ENCODE assay signal across 28 cellular contexts in the genomic region with DNA sequence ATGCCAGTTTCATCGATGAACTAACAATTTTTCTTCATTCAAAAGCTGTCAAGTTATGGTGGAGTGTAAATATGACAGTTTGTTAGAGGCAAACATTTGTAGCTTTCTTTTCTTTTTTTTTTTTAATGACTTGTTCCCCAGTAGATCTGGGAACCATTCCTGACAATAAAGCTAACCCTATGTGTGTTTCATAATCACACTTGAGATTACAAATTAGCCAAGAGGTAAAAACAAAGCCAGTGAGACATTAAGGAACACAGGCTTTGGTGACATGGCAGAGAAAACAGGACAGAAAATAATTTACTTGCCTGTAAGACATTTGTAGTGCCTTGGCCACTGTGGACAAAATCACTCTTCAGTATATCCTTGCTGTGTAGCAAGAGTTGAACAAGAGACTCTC.
"Had no signal": no experiment of that assay in that cellular context is flagged by ENCODE, and none has a peak within 500 bp of the region (broad histone marks: within the 10 kb centered on the region; RNA-seq: fewer than 3 reads in every experiment).

No MANE protein-coding gene starts in this region.

- H2AFZ ChIP-seq: neural progenitor cell, parathyroid adenoma had no signal

- H3K36me3 ChIP-seq: left ventricle myocardium inferior, neural progenitor cell, neutrophil, right atrium auricular region, right lobe of liver, tibial nerve, uterus had no signal

- H3K27me3 Mint-ChIP-seq: naive B cell; stimulated activated memory B cell treated with anti-CD40 and anti-IgM and Interleukin-4, amounts not matched to agents 10 μg/mL and 1 μg/mL and 100 μg/mL, for 72 hours; stimulated activated naive CD8-positive, alpha-beta T cell treated with anti-CD3 and anti-CD28 coated beads, Interleukin-15, amount 100 ng/mL, for 72 hours; type B pancreatic cell had no signal

- H3K4me3 Mint-ChIP-seq: mesothelial cell of epicardium; naive B cell; natural killer cell; nephron progenitor cell; neural progenitor cell; stimulated activated memory B cell treated with anti-CD40 and anti-IgM and Interleukin-4, amounts not matched to agents 10 μg/mL and 1 μg/mL and 100 μg/mL, for 72 hours; stimulated activated naive CD8-positive, alpha-beta T cell treated with anti-CD3 and anti-CD28 coated beads, Interleukin-15, amount 100 ng/mL, for 72 hours; type B pancreatic cell had no signal

- H3K27ac Mint-ChIP-seq: mesothelial cell of epicardium; naive B cell; nephron progenitor cell; neural progenitor cell; stimulated activated memory B cell treated with anti-CD40 and anti-IgM and Interleukin-4, amounts not matched to agents 10 μg/mL and 1 μg/mL and 100 μg/mL, for 72 hours; stimulated activated naive CD8-positive, alpha-beta T cell treated with anti-CD3 and anti-CD28 coated beads, Interleukin-15, amount 100 ng/mL, for 72 hours; type B pancreatic cell had no signal

- H3K9me3 ChIP-seq: left ventricle myocardium inferior, neutrophil, psoas muscle, right atrium auricular region, right lobe of liver, tibial nerve, uterus had no signal

- H3K9me3 Mint-ChIP-seq: mesothelial cell of epicardium; naive B cell; nephron progenitor cell; neural progenitor cell; stimulated activated memory B cell treated with anti-CD40 and anti-IgM and Interleukin-4, amounts not matched to agents 10 μg/mL and 1 μg/mL and 100 μg/mL, for 72 hours; stimulated activated naive CD8-positive, alpha-beta T cell treated with anti-CD3 and anti-CD28 coated beads, Interleukin-15, amount 100 ng/mL, for 72 hours had no signal

- H3K9ac ChIP-seq: neural progenitor cell, parathyroid adenoma had no signal

- DNase-seq: hypothalamus; islet precursor cell; left ventricle myocardium inferior; mesendoderm; naive B cell; natural killer cell; nephron progenitor cell; occipital lobe; psoas muscle; right lobe of liver; stimulated activated CD4-positive, alpha-beta T cell treated with anti-CD3 and anti-CD28 coated beads, Interleukin-1b, Interleukin-23, amount 100 ng/mL, for 48 hours; stimulated activated CD4-positive, alpha-beta T cell treated with anti-CD3 and anti-CD28 coated beads, Interleukin-2, amount 100 ng/mL, for 48 hours; stimulated activated CD4-positive, alpha-beta T cell treated with anti-CD3 and anti-CD28 coated beads, Interleukin-4, amount 100 ng/mL, for 4 hours; stimulated activated CD8-positive, alpha-beta memory T cell treated with anti-CD3 and anti-CD28 coated beads, Interleukin-4, amount 100 ng/mL, for 48 hours; stimulated activated naive CD4-positive, alpha-beta T cell treated with Interleukin-2 at 50 U/mL for 16 hours; stimulated activated naive CD8-positive, alpha-beta T cell treated with anti-CD3 and anti-CD28 coated beads, Interleukin-15, amount 100 ng/mL, for 72 hours; substantia nigra; uterus had no signal

- H3K27me3 ChIP-seq: neural progenitor cell, right atrium auricular region, right lobe of liver, tibial nerve, uterus had no signal

- ATAC-seq: natural killer cell; psoas muscle; right lobe of liver; stimulated activated memory B cell treated with anti-CD40 and anti-IgM and Interleukin-4, amounts not matched to agents 10 μg/mL and 1 μg/mL and 100 μg/mL, for 72 hours; stimulated activated naive CD8-positive, alpha-beta T cell treated with anti-CD3 and anti-CD28 coated beads, Interleukin-15, amount 100 ng/mL, for 72 hours had no signal

- H3K4me2 ChIP-seq: neural progenitor cell, smooth muscle cell had no signal

- H3K79me2 ChIP-seq: parathyroid adenoma had no signal

- H3K4me1 ChIP-seq: left ventricle myocardium inferior, neural progenitor cell, parathyroid adenoma, psoas muscle, right atrium auricular region, right lobe of liver, tibial nerve, uterus had no signal

- H3K4me1 Mint-ChIP-seq: mesothelial cell of epicardium; naive B cell; nephron progenitor cell; neural progenitor cell; stimulated activated memory B cell treated with anti-CD40 and anti-IgM and Interleukin-4, amounts not matched to agents 10 μg/mL and 1 μg/mL and 100 μg/mL, for 72 hours had no signal

- H3K4me3 ChIP-seq: left ventricle myocardium inferior, lung, neural progenitor cell, psoas muscle, right atrium auricular region, right lobe of liver, smooth muscle cell, tibial nerve, uterus had no signal

- H3K36me3 Mint-ChIP-seq: mesothelial cell of epicardium; naive B cell; neural progenitor cell; stimulated activated memory B cell treated with anti-CD40 and anti-IgM and Interleukin-4, amounts not matched to agents 10 μg/mL and 1 μg/mL and 100 μg/mL, for 72 hours; type B pancreatic cell had no signal
